In genomic region chr11:132793831-132794230, GRCh38 we compare ENCODE assay signal across 7 cellular contexts.
"Had no signal": no experiment of that assay in that cellular context is flagged by ENCODE, and none has a peak within 500 bp of the region (broad histone marks: within the 10 kb centered on the region; RNA-seq: fewer than 3 reads in every experiment).

No MANE protein-coding gene starts in this region.

- H3K4me3 Mint-ChIP-seq: HFFc6, IgD-negative memory B cell had no signal

- H3K4me1 ChIP-seq: HAP-1 had no signal

- H3K36me3 Mint-ChIP-seq: IgD-negative memory B cell had no signal

- H3K9me3 Mint-ChIP-seq: HFFc6 had no signal

- H3K27ac Mint-ChIP-seq: HFFc6, IgD-negative memory B cell had no signal

- H3K27ac ChIP-seq: GM23248, HL-60 had no signal

- ATAC-seq: HCT116, HepG2 had no signal

- H3K9me3 ChIP-seq: HAP-1 had no signal

- H3K27me3 Mint-ChIP-seq: IgD-negative memory B cell had no signal

- DNase-seq: GM23248, HFFc6 had no signal

- H3K4me1 Mint-ChIP-seq: IgD-negative memory B cell had no signal

- H3K4me3 ChIP-seq: GM23248, HAP-1 had no signal

- H3K36me3 ChIP-seq: HAP-1 had no signal
